ENCODE assay signal across 13 cellular contexts in genomic region chr14:102727336-102728095, GRCh38. TPM values are rescaled to one million over a fixed set of nuclear protein-coding genes. Genes with fewer than 3 reads are reported as not detected.
DNase-seq lines count a peak whose midpoint lies in the region; FAIRE-seq and TF ChIP-seq lines count a peak whose summit lies in the region.
"Had no signal": no experiment of that assay in that cellular context is flagged by ENCODE, and none has a peak within 500 bp of the region (broad histone marks: within the 10 kb centered on the region; RNA-seq: fewer than 3 reads in every experiment).

No MANE protein-coding gene starts in this region.

- no peaks in the 10 kb centered on the region for H3K9me3 ChIP-seq in trophoblast cell (ENCODE audit: insufficient read depth, low read depth, low read length)

- H3K14ac ChIP-seq in trophoblast cell (ENCODE audit: low read length): no peak overlapping the region

- H3K79me1 ChIP-seq in trophoblast cell (ENCODE audit: low read length): peaks cover 2% of the 10 kb centered on the region

- no CpG with 5 or more reads among the region's 9 CpGs for WGBS in trophoblast cell (ENCODE audit: extremely low coverage, insufficient coverage, insufficient read length)

- no peak overlapping the region for H3K4me3 ChIP-seq in fibroblast of the aortic adventitia (ENCODE audit: low read depth, low read length)
- H3K4me3 ChIP-seq in trophoblast cell (ENCODE audit: low read depth, low read length): no peak overlapping the region

- no peak overlapping the region for H2AFZ ChIP-seq in trophoblast cell (ENCODE audit: insufficient read depth, low read length, poor library complexity)

- H2AK5ac ChIP-seq in trophoblast cell (ENCODE audit: low read length): no peak overlapping the region

- FAIRE-seq in D721Med (lab: Jason Lieb, UNC): no peak

- peaks cover 49 to 59% of the 10 kb centered on the region in 2 experiments for H3K36me3 ChIP-seq in trophoblast cell (ENCODE audit: control insufficient read depth in 1 of 2, insufficient read depth in 2 of 2, low read length in 2 of 2)

- no peak for TF ChIP-seq CTCF in fibroblast of the aortic adventitia (IDR thresholded peaks at IDR 0.05; ENCODE audit: insufficient read depth, low read length)
- no peak for TF ChIP-seq CTCF in D721Med (IDR thresholded peaks at IDR 0.05; ENCODE audit: insufficient read depth, missing control alignments)

- no peak overlapping the region for H4K91ac ChIP-seq in trophoblast cell (ENCODE audit: low read depth, low read length)

- H4K12ac ChIP-seq in trophoblast cell (ENCODE audit: low read depth, low read length): no peak overlapping the region

- peak; percentile 4 for DNase-seq in activated CD8-positive, alpha-beta memory T cell treated with anti-CD3 and anti-CD28 coated beads for 24 hours
- no peak for DNase-seq in activated CD8-positive, alpha-beta memory T cell treated with anti-CD3 and anti-CD28 coated beads, Interleukin-2, amount 50 U/mL, for 48 hours
- peak; percentile 7 for DNase-seq in amniotic epithelial cell (ENCODE audit: low read depth)
- DNase-seq in fibroblast of the aortic adventitia (ENCODE audit: low read depth): peak; percentile 13
- peak; percentile 15 to 62 for DNase-seq in trophoblast cell
- DNase-seq in D721Med (ENCODE audit: insufficient read length, low spot score): no peak
- DNase-seq in stimulated activated CD4-positive, alpha-beta T cell treated with anti-CD3 and anti-CD28 coated beads, Interleukin-1b, Interleukin-23, amount 100 ng/mL, for 48 hours: no peak
- DNase-seq in stimulated activated CD8-positive, alpha-beta memory T cell treated with anti-CD3 and anti-CD28 coated beads, Interleukin-4, amount 100 ng/mL, for 48 hours: no peak
- DNase-seq: Calu3; CD4-positive, alpha-beta memory T cell; DMS79; NCI-H187 treated with DMSO at 0.1 percent for 48 hours; NCI-H526 treated with DMSO at 0.1 percent for 48 hours had no signal

- H3K79me2 ChIP-seq in trophoblast cell (ENCODE audit: control insufficient read depth, insufficient read depth, low read length, poor library complexity): no peaks in the 10 kb centered on the region

- no peak overlapping the region for H2BK5ac ChIP-seq in trophoblast cell (ENCODE audit: low read depth, low read length, poor library complexity)

- no peak overlapping the region for H3K27ac ChIP-seq in trophoblast cell (ENCODE audit: low read depth, low read length)

- H2BK12ac ChIP-seq in trophoblast cell (ENCODE audit: low read length): no peak overlapping the region

- H3K9ac ChIP-seq in trophoblast cell (ENCODE audit: low read length): no peak overlapping the region

- H4K8ac ChIP-seq in trophoblast cell (ENCODE audit: low read depth, low read length): no peak overlapping the region

- H3K4me1 ChIP-seq in trophoblast cell (ENCODE audit: control insufficient read depth in 1 of 2, insufficient read depth in 2 of 2, low read length in 2 of 2): peaks cover 7 to 8% of the 10 kb centered on the region in 2 experiments

- H2BK120ac ChIP-seq in trophoblast cell (ENCODE audit: insufficient read depth, low read length, poor library complexity): no peak overlapping the region

- H3K4ac ChIP-seq in trophoblast cell (ENCODE audit: low read depth, low read length): no peak overlapping the region

- no peaks in the 10 kb centered on the region for H3K27me3 ChIP-seq in trophoblast cell (ENCODE audit: insufficient read depth, low read length)

- H3K23ac ChIP-seq in trophoblast cell (ENCODE audit: low read length): peak overlapping the region; percentile 66

- no peak overlapping the region for H3K4me2 ChIP-seq in trophoblast cell (ENCODE audit: low read length)

- H3K18ac ChIP-seq in trophoblast cell (ENCODE audit: low read length): no peak overlapping the region

RNA-seq across cellular contexts. Expression of gene TRAF3, which starts 49.7 kb away (rescaled TPM):
- total RNA-seq in fibroblast of the aortic adventitia (ENCODE audit: low replicate concordance): 19.3 and 21.5 TPM in 2 replicates
- 7.5 and 8.6 TPM in 2 replicates for polyA plus RNA-seq in trophoblast cell (2013)

Comparison
In these comparisons a context has a peak if more than half of its experiments do, and no peak if none do; other contexts are left out.
1. DNase-seq: peak in activated CD8-positive, alpha-beta memory T cell treated with anti-CD3 and anti-CD28 coated beads for 24 hours (single experiment), amniotic epithelial cell (single experiment), fibroblast of the aortic adventitia (single experiment) and trophoblast cell (2 of 2); none in activated CD8-positive, alpha-beta memory T cell treated with anti-CD3 and anti-CD28 coated beads, Interleukin-2, amount 50 U/mL, for 48 hours (single experiment), D721Med (single experiment), stimulated activated CD4-positive, alpha-beta T cell treated with anti-CD3 and anti-CD28 coated beads, Interleukin-1b, Interleukin-23, amount 100 ng/mL, for 48 hours (single experiment) and stimulated activated CD8-positive, alpha-beta memory T cell treated with anti-CD3 and anti-CD28 coated beads, Interleukin-4, amount 100 ng/mL, for 48 hours (single experiment).